11 cellular contexts compared by ENCODE assay signal in the genomic region with DNA sequence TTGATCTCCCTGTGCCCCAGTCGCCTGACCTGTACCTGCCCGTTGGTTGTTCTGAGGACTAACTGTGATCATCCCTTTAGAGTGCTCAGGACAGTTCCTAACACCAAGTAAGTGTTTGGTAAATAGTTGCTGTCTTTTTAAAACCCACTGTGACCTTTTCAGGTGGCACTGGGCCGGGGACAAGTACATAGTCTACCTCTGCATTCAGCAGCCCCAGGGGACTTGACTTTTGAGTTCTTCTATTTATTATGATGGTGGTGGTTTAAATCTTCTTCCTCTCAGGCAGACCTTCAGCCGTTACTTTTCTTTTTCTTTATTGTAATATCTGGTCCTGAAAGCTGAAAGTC. TPM values are rescaled to one million over a fixed set of nuclear protein-coding genes. Genes with fewer than 3 reads are reported as not detected.
DNase-seq lines count a peak whose midpoint lies in the region; ATAC-seq and TF ChIP-seq lines count a peak whose summit lies in the region.
"Had no signal": no experiment of that assay in that cellular context is flagged by ENCODE, and none has a peak within 500 bp of the region (broad histone marks: within the 10 kb centered on the region; RNA-seq: fewer than 3 reads in every experiment).

No MANE protein-coding gene starts in this region.

- ATAC-seq in heart left ventricle (no peak), Right ventricle myocardium superior (ENCODE audit: poor library complexity) (no peak), right lobe of liver (peak in 3 of 4 donors; percentile 5 to 36 (median 6))
- no peak for ATAC-seq in activated naive CD4-positive, alpha-beta T cell treated with anti-CD3 and anti-CD28 coated beads, Interleukin-2, amount 50 U/mL, for 72 hours

- H3K27ac ChIP-seq in heart left ventricle: peak overlapping the region; percentile 26 to 79 (median 58)
- H3K27ac ChIP-seq in right lobe of liver: peak overlapping the region in 1 of 3 donors; percentile 20
- peak overlapping the region; percentile 41 to 71 (median 48) for H3K27ac ChIP-seq in transverse colon

- no peak for TF ChIP-seq EP300 in transverse colon (IDR thresholded peaks at IDR 0.05; ENCODE audit: low read depth)

- H3K36me3 ChIP-seq in heart left ventricle (peaks cover 0 to 28% (median 0%) of the 10 kb centered on the region in 9 donors), right lobe of liver (no peaks in the 10 kb centered on the region), transverse colon (no peaks in the 10 kb centered on the region)

- H3K9me3 ChIP-seq in heart left ventricle: no peaks in the 10 kb centered on the region
- H3K9me3 ChIP-seq in right lobe of liver: no peaks in the 10 kb centered on the region
- no peaks in the 10 kb centered on the region for H3K9me3 ChIP-seq in transverse colon

- 75 to 86% (median 82%) methylated on average over 4 of the region's 4 CpGs for WGBS in heart left ventricle, 4 donors
- WGBS in right lobe of liver (ENCODE audit: insufficient coverage, low coverage, low lambda C conversion rate, missing lambda C conversion rate): 45% methylated on average over 3 of the region's 4 CpGs
- WGBS in transverse colon (ENCODE audit: low coverage in 1 of 2), 2 donors: 56 to 79% methylated on average over 2 to 4 of the region's 4 CpGs

- DNase-seq in heart left ventricle: no peak
- no peak for DNase-seq in Right ventricle myocardium superior
- DNase-seq in activated naive CD4-positive, alpha-beta T cell treated with anti-CD3 and anti-CD28 coated beads, Interleukin-2, amount 50 U/mL, for 72 hours (ENCODE audit: low spot score in 2 of 2): no peak
- DNase-seq in right lobe of liver: peak in 1 of 3 donors; percentile 47
- no peak for DNase-seq in transverse colon
- no peak for DNase-seq in DMS53 (lab: John Stamatoyannopoulos, UW)
- no peak for DNase-seq in NCI-H774 (lab: John Stamatoyannopoulos, UW)
- no peak for DNase-seq in HEK293T (ENCODE audit: extremely low spot score)
- DNase-seq: aorta, NCI-H446 treated with DMSO at 0.1 percent for 48 hours, RPMI8226 had no signal

- peaks cover 58 to 68% of the 10 kb centered on the region in 2 donors for H3K36me3 Mint-ChIP-seq in activated naive CD4-positive, alpha-beta T cell treated with anti-CD3 and anti-CD28 coated beads, Interleukin-2, amount 50 U/mL, for 72 hours

- H3K27ac Mint-ChIP-seq in activated naive CD4-positive, alpha-beta T cell treated with anti-CD3 and anti-CD28 coated beads, Interleukin-2, amount 50 U/mL, for 72 hours: peak overlapping the region; percentile 96 to 97

- H3K27me3 ChIP-seq in heart left ventricle (no peaks in the 10 kb centered on the region), right lobe of liver (no peaks in the 10 kb centered on the region), transverse colon (no peaks in the 10 kb centered on the region)

- in situ Hi-C loops in transverse colon (cut with MboI; ENCODE audit: low pct_ligation_motif_present in 1 of 4, low pct_unique_long_range_greater_than_20kb in 1 of 4, low sequenced_read_pairs in 3 of 4): loop anchor here in 3 of 4 donors (10.0 to 25.0 kb wide), 2 partner anchors 117 to 119 kb away; no protein-coding TSS in a partner anchor

- POLR2A ChIA-PET in HEK293T (lab: Yijun Ruan, JAX): interaction anchor here (1.2 kb wide), 1 partner anchor 133 kb away, joined by 3 read pairs; no protein-coding TSS in a partner anchor

- no peak for TF ChIP-seq CTCF in heart left ventricle (IDR thresholded peaks at IDR 0.05)
- TF ChIP-seq CTCF in right lobe of liver (IDR thresholded peaks at IDR 0.05): no peak
- TF ChIP-seq CTCF in transverse colon (IDR thresholded peaks at IDR 0.05): no peak

- CTCF ChIA-PET in HEK293T (lab: Yijun Ruan, JAX): no interaction called here

- no peak for TF ChIP-seq POLR2A in heart left ventricle (IDR thresholded peaks at IDR 0.05)
- TF ChIP-seq POLR2A in right lobe of liver (IDR thresholded peaks at IDR 0.05): no peak
- no peak for TF ChIP-seq POLR2A in transverse colon (IDR thresholded peaks at IDR 0.05)

- H3K4me1 ChIP-seq in heart left ventricle (peaks cover 0 to 89% (median 54%) of the 10 kb centered on the region in 12 donors), right lobe of liver (peaks cover 0 to 34% (median 0%) of the 10 kb centered on the region in 4 donors), transverse colon (peaks cover 15 to 57% (median 29%) of the 10 kb centered on the region in 4 donors)

- intact Hi-C loops in heart left ventricle (cut with DNase I): loop anchor here in 2 of 10 donors (10.0 kb wide), 2 partner anchors 69 to 91 kb away; no protein-coding TSS in a partner anchor
- intact Hi-C loops in Right ventricle myocardium superior (cut with DNase I): no loop called here
- intact Hi-C loops in right lobe of liver (cut with DNase I): no loop called here
- intact Hi-C loops in transverse colon (cut with DNase I; ENCODE audit: low total_unique reads): no loop called here

- no peak overlapping the region for H3K4me3 ChIP-seq in heart left ventricle
- H3K4me3 ChIP-seq in right lobe of liver: no peak overlapping the region
- H3K4me3 ChIP-seq in transverse colon: no peak overlapping the region

- no peaks in the 10 kb centered on the region for H3K9me3 Mint-ChIP-seq in activated naive CD4-positive, alpha-beta T cell treated with anti-CD3 and anti-CD28 coated beads, Interleukin-2, amount 50 U/mL, for 72 hours

TF ChIP-seq in HEK293T, 16 proteins besides CTCF, POLR2A, EP300 and RAD21:
- TF ChIP-seq SP1 (IDR thresholded peaks at IDR 0.05) (no peak), TARDBP (IDR thresholded peaks at IDR 0.05) (no peak), HDGF (IDR thresholded peaks at IDR 0.05; ENCODE audit: borderline replicate concordance) (no peak), LEF1 (IDR thresholded peaks at IDR 0.05; ENCODE audit: borderline replicate concordance) (no peak), CTBP1 (IDR thresholded peaks at IDR 0.05; ENCODE audit: borderline replicate concordance) (no peak), FOXA1 (IDR thresholded peaks at IDR 0.05) (no peak), ZNF384 (IDR thresholded peaks at IDR 0.05) (no peak)

RNA-seq across cellular contexts. Expression of gene EVL, which starts 38.8 kb away (rescaled TPM):
- total RNA-seq in heart left ventricle: 100 to 1,000 TPM in 1 of 9 donors, 10 to 100 TPM in 8; 31.7 to 116 (median 41.0) TPM
- polyA plus RNA-seq in heart left ventricle: 10 to 100 TPM; 23.8 to 33.5 TPM
- total RNA-seq in Right ventricle myocardium superior: 36.2 TPM
- 100 to 1,000 TPM; 342 to 426 TPM for total RNA-seq in activated naive CD4-positive, alpha-beta T cell treated with anti-CD3 and anti-CD28 coated beads, Interleukin-2, amount 50 U/mL, for 72 hours
- 100 to 1,000 TPM in 2 of 6 experiments, 10 to 100 TPM in 4; 23.6 to 162 (median 68.4) TPM for total RNA-seq in right lobe of liver
- 10 to 100 TPM; 22.8 to 86.4 (median 45.2) TPM for total RNA-seq in transverse colon

RNA-seq across cellular contexts. Expression of gene DEGS2, which starts 55.5 kb away (rescaled TPM):
- under 1 TPM in 3 of 9 donors, not detected in 6; 0.22 to 0.48 (median 0.37) TPM for total RNA-seq in heart left ventricle
- polyA plus RNA-seq in heart left ventricle: under 1 TPM in 1 of 2 donors, not detected in 1; 0.08 TPM
- not detected for total RNA-seq in Right ventricle myocardium superior
- total RNA-seq in activated naive CD4-positive, alpha-beta T cell treated with anti-CD3 and anti-CD28 coated beads, Interleukin-2, amount 50 U/mL, for 72 hours: 1 to 10 TPM; 1.4 to 3.2 TPM
- under 1 TPM; 0.09 to 0.55 (median 0.22) TPM for total RNA-seq in right lobe of liver
- total RNA-seq in transverse colon: 10 to 100 TPM in 3 of 4 donors, 1 to 10 TPM in 1; 4.9 to 33.2 (median 23.7) TPM

Comparison
In these comparisons a context has a peak if more than half of its experiments do, and no peak if none do; other contexts are left out.
1. ATAC-seq: peak in right lobe of liver (3 of 4); none in heart left ventricle (0 of 4), Right ventricle myocardium superior (single experiment) and activated naive CD4-positive, alpha-beta T cell treated with anti-CD3 and anti-CD28 coated beads, Interleukin-2, amount 50 U/mL, for 72 hours (0 of 2).